In genomic region chr11:104799251-104799650, GRCh38 we compare ENCODE assay signal across 8 cellular contexts.
DNase-seq lines count a peak whose midpoint lies in the region; ATAC-seq, FAIRE-seq and TF ChIP-seq lines count a peak whose summit lies in the region.

No MANE protein-coding gene starts in this region.

- WGBS in GM12878 (ENCODE audit: insufficient coverage, insufficient replicate concordance, low lambda C conversion rate, missing lambda C conversion rate) = 60% methylated on average over 1 of the region's 1 CpG
- 88 to 92% methylated on average over 1 of the region's 1 CpG for WGBS in endodermal cell (ENCODE audit: insufficient coverage in 1 of 2, insufficient read length in 1 of 2), 2 experiments

- peaks cover 4% of the 10 kb centered on the region; the same call in 1 of the 2 replicates for H3K4me1 ChIP-seq in GM12878 (ENCODE audit: control insufficient read depth, insufficient read depth, low read length)
- no peaks in the 10 kb centered on the region for H3K4me1 ChIP-seq in kidney (ENCODE audit: control insufficient read depth in 1 of 2, insufficient read depth in 1 of 2, low read depth in 1 of 2, low read length in 2 of 2)
- H3K4me1 ChIP-seq in endodermal cell (ENCODE audit: control insufficient read depth, insufficient read depth, low read length) = no peaks in the 10 kb centered on the region

- CTCF ChIA-PET in GM12878 (lab: Yijun Ruan, JAX) (interaction anchor here (1.0 kb wide), 1 partner anchor 1063 kb away, joined by 4 read pairs; no protein-coding TSS in a partner anchor), RWPE1 (lab: Yijun Ruan, JAX) (no interaction called here)

- POLR2A ChIA-PET in GM12878 (lab: Charles Lee) (interaction anchor here (1.4 kb wide), 1 partner anchor 16 kb away, joined by 4 read pairs; no protein-coding TSS in a partner anchor), RWPE1 (lab: Yijun Ruan, JAX; ENCODE audit: low non-redundant PET) (no interaction called here)

- TF ChIP-seq RAD21 in GM12878 (IDR thresholded peaks at IDR 0.05; ENCODE audit: insufficient read depth, low read depth, low read length) = no peak

- H3K9me3 Mint-ChIP-seq in endodermal cell = peaks cover 2% of the 10 kb centered on the region

- no peaks in the 10 kb centered on the region for H3K4me1 Mint-ChIP-seq in endodermal cell

- SMC1A ChIA-PET in GM12878 (lab: Charles Lee; ENCODE audit: uncharacterized antibody, unreplicated experiment) = no interaction called here

- in situ Hi-C loops in GM12878 (cut with MboI) = no loop called here

- H3K4me2 ChIP-seq in GM12878 (ENCODE audit: control insufficient read depth, insufficient read depth) = peak overlapping the region; percentile 5; the same call in 1 of the 2 replicates

- intact Hi-C loops in GM12878 (cut with micrococcal nuclease; ENCODE audit: unreplicated experiment) = no loop called here
- intact Hi-C loops in kidney (cut with DNase I) = no loop called here

- H3K27ac Mint-ChIP-seq in endodermal cell = no peak overlapping the region

- H3K9ac ChIP-seq in GM12878 (ENCODE audit: control insufficient read depth, insufficient read depth, low read length) = no peak overlapping the region
- no peak overlapping the region for H3K9ac ChIP-seq in kidney (ENCODE audit: low read length in 2 of 2)
- no peak overlapping the region for H3K9ac ChIP-seq in endodermal cell (ENCODE audit: extremely low read depth, low read length, poor library complexity, severe bottlenecking)

- peak; percentile 65 for ATAC-seq in GM18505 (IDR thresholded peaks at IDR 0.05; ENCODE audit: unreplicated experiment)
- ATAC-seq in GM21390 (IDR thresholded peaks at IDR 0.05; ENCODE audit: unreplicated experiment) = peak; percentile 94
- peak; percentile 92 for ATAC-seq in HG03196 (IDR thresholded peaks at IDR 0.05; ENCODE audit: unreplicated experiment)
- peak; percentile 93 for ATAC-seq in GM12878

- H3K27ac ChIP-seq in GM12878 (ENCODE audit: control insufficient read depth, insufficient read depth) (no peak overlapping the region), kidney (ENCODE audit: low read depth in 2 of 2, low read length in 2 of 2) (no peak overlapping the region), RWPE1 (no peak overlapping the region), endodermal cell (ENCODE audit: low read depth, low read length) (no peak overlapping the region)

- peak; percentile 54 for FAIRE-seq in GM12878 (lab: Jason Lieb, UNC)
- no peak for FAIRE-seq in kidney (lab: Jason Lieb, UNC)

- TF ChIP-seq EP300 in GM12878 (IDR thresholded peaks at IDR 0.05; ENCODE audit: borderline replicate concordance in 1 of 2, control insufficient read depth in 1 of 2, low read depth in 2 of 2, low read length in 2 of 2) = no peak

- TF ChIP-seq CTCF in GM12878 (IDR thresholded peaks at IDR 0.05 in 2 of 3, conservative IDR thresholded peaks at IDR 0.05 in 1 of 3; ENCODE audit: control insufficient read depth in 2 of 3, extremely low read depth in 1 of 3, insufficient read depth in 1 of 3, low read depth in 3 of 3, low read length in 3 of 3) (no peak), kidney (IDR thresholded peaks at IDR 0.05; ENCODE audit: borderline replicate concordance, extremely low read depth, insufficient read depth) (no peak), RWPE1 (conservative IDR thresholded peaks at IDR 0.05; ENCODE audit: low read depth) (no peak), endodermal cell (conservative IDR thresholded peaks at IDR 0.05) (no peak)

- no peaks in the 10 kb centered on the region for H3K27me3 Mint-ChIP-seq in endodermal cell (ENCODE audit: insufficient read depth)

- DNase-seq in GM12878 (ENCODE audit: low read depth, low spot score) (peak; percentile 27), kidney (no peak), GM19240 (ENCODE audit: insufficient read length, low spot score) (no peak), RWPE1 (ENCODE audit: low spot score) (no peak), endodermal cell (no peak)

- H3K9me3 ChIP-seq in GM12878 (replicated peaks; ENCODE audit: control insufficient read depth, insufficient read depth, low read length) (no peaks in the 10 kb centered on the region; the same call in 2 of the 3 replicates), kidney (ENCODE audit: control insufficient read depth in 1 of 2, low read length in 2 of 2) (peaks cover 0 to 5% of the 10 kb centered on the region in 2 donors), endodermal cell (ENCODE audit: control insufficient read depth, low read length) (peaks cover 9% of the 10 kb centered on the region)

- H3K36me3 ChIP-seq in GM12878 (ENCODE audit: control insufficient read depth in 2 of 2, insufficient read depth in 2 of 2, low read length in 1 of 2) = no peaks in the 10 kb centered on the region
- H3K36me3 ChIP-seq in kidney (ENCODE audit: control insufficient read depth in 1 of 2, insufficient read depth in 2 of 2, low read length in 2 of 2) = no peaks in the 10 kb centered on the region
- no peaks in the 10 kb centered on the region for H3K36me3 ChIP-seq in endodermal cell (ENCODE audit: control insufficient read depth, insufficient read depth, low read length)

- no TSS peak for BruUV-seq in GM12878 (replicated peaks; lab: Mats Ljungman, UMichigan)

- RAD21 ChIA-PET in GM12878 (lab: Charles Lee; ENCODE audit: unreplicated experiment) = no interaction called here

- no peak overlapping the region; the same call in 1 of the 2 replicates for H2AFZ ChIP-seq in GM12878 (ENCODE audit: control insufficient read depth, low read depth, low read length)

- no peaks in the 10 kb centered on the region for H3K79me2 ChIP-seq in GM12878 (ENCODE audit: control insufficient read depth, insufficient read depth, low read length)

- H3K27me3 ChIP-seq in GM12878 (replicated peaks in 1 of 2; ENCODE audit: control insufficient read depth in 2 of 2, insufficient read depth in 2 of 2, low read length in 1 of 2) = no peaks in the 10 kb centered on the region
- H3K27me3 ChIP-seq in endodermal cell (ENCODE audit: control insufficient read depth, insufficient read depth, low read length, poor library complexity, severe bottlenecking) = no peaks in the 10 kb centered on the region

- H3K4me3 ChIP-seq in GM12878 (no peak overlapping the region), kidney (ENCODE audit: low read length in 2 of 2) (no peak overlapping the region), endodermal cell (ENCODE audit: low read length) (no peak overlapping the region)

- no peak overlapping the region for H3K4me3 Mint-ChIP-seq in endodermal cell

- H3K36me3 Mint-ChIP-seq in endodermal cell (ENCODE audit: low read depth) = no peaks in the 10 kb centered on the region

- no peaks in the 10 kb centered on the region for H4K20me1 ChIP-seq in GM12878 (ENCODE audit: control insufficient read depth, insufficient read depth)

- TF ChIP-seq POLR2A in GM18505 (IDR thresholded peaks at IDR 0.05; ENCODE audit: borderline replicate concordance, extremely low read depth, insufficient read depth, insufficient read length) = no peak
- no peak for TF ChIP-seq POLR2A in GM12878 (IDR thresholded peaks at IDR 0.05; ENCODE audit: low read depth, low read length)

TF ChIP-seq in GM12878, 131 proteins besides CTCF, POLR2A, EP300 and RAD21:
- no peak for TF ChIP-seq ZBTB40 (IDR thresholded peaks at IDR 0.05; ENCODE audit: borderline replicate concordance)
- TF ChIP-seq MEF2B (IDR thresholded peaks at IDR 0.05; ENCODE audit: partially characterized antibody, poor library complexity, severe bottlenecking) = peak; percentile 27
- no peak for TF ChIP-seq SREBF1 (IDR thresholded peaks at IDR 0.05; ENCODE audit: low read length)
- TF ChIP-seq RELB (IDR thresholded peaks at IDR 0.05; ENCODE audit: low read depth) = no peak
